8 cellular contexts compared by ENCODE assay signal in the genomic region with DNA sequence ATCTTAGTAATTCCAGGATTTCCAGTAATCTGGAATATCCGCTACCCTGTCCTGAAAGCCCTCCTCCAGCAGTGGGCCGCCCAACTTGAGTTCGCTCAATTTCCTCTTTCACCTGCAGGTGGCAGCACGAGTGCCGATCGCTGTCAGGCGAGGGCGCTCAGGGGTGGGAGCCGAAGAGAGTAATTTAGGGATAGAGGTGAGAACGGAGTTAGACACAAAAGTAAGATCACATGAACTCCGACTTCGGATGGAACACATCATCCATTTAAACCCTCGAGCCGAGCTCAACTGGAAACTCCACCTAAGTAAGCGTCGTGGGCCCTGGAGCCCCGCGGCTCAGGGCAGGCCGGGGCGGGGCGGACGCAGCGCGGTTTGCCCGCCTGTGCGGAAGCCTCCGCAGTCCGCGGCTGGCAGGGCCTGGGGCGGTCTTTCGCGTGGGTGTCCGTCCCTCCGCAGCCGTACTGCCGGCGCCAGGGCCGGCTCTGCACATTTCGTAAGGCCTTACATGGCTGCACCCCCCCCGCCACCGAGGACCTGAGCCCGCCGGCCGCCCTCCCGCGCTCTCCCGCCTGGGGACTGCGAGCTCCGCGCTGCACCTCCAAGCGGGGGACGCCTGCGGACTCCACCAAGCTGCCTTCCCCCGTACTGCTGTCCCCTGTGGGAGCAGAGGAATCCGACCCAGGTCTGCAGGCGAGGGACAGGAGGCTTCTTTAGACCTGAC.
DNase-seq lines count a peak whose midpoint lies in the region; ATAC-seq and TF ChIP-seq lines count a peak whose summit lies in the region.

No MANE protein-coding gene starts in this region.

- H3K9me3 Mint-ChIP-seq in CD14-positive monocyte (peaks cover 0 to 3% (median 0%) of the 10 kb centered on the region in 7 donors), memory B cell (no peaks in the 10 kb centered on the region)
- no peaks in the 10 kb centered on the region for H3K9me3 Mint-ChIP-seq in activated CD8-positive, alpha-beta T cell treated with anti-CD3 and anti-CD28 coated beads for 36 hours

- DNase-seq in CD14-positive monocyte (ENCODE audit: low spot score) (peak; percentile 79), NCI-H774 (lab: John Stamatoyannopoulos, UW) (peak; percentile 74), memory B cell (ENCODE audit: low spot score in 2 of 2) (peak; percentile 80 to 87)
- peak; percentile 88 for DNase-seq in activated CD8-positive, alpha-beta T cell treated with anti-CD3 and anti-CD28 coated beads for 36 hours
- DNase-seq in effector memory CD4-positive, alpha-beta T cell, result peak; percentile 43 to 62 (median 54)
- DNase-seq in stimulated activated CD4-positive, alpha-beta T cell treated with anti-CD3 and anti-CD28 coated beads, TNF-alpha, amount 100 ng/mL, for 48 hours (ENCODE audit: low read depth in 3 of 3), result peak; percentile 65 to 70 (median 67)

- H3K36me3 Mint-ChIP-seq in CD14-positive monocyte (no peaks in the 10 kb centered on the region), memory B cell (no peaks in the 10 kb centered on the region)
- no peaks in the 10 kb centered on the region for H3K36me3 Mint-ChIP-seq in activated CD8-positive, alpha-beta T cell treated with anti-CD3 and anti-CD28 coated beads for 36 hours (ENCODE audit: low read depth)

- CTCF ChIA-PET in activated CD8-positive, alpha-beta T cell treated with anti-CD3 and anti-CD28 coated beads for 36 hours (lab: Charles Lee), result interaction anchor here (0.7 to 6.0 kb wide), 31 partner anchors 11 to 425 kb away, joined by 3 to 65 read pairs (median 3); a partner anchor contains a TSS

- no peaks in the 10 kb centered on the region for H3K36me3 ChIP-seq in effector memory CD4-positive, alpha-beta T cell (ENCODE audit: control insufficient read depth, insufficient read depth, low read length)

- H3K4me1 Mint-ChIP-seq in CD14-positive monocyte (peaks cover 9% of the 10 kb centered on the region), memory B cell (peaks cover 6% of the 10 kb centered on the region)
- peaks cover 3% of the 10 kb centered on the region for H3K4me1 Mint-ChIP-seq in activated CD8-positive, alpha-beta T cell treated with anti-CD3 and anti-CD28 coated beads for 36 hours (ENCODE audit: low read depth)

- H3K27me3 Mint-ChIP-seq in CD14-positive monocyte (ENCODE audit: low read depth in 3 of 3), result peaks cover 3 to 5% (median 4%) of the 10 kb centered on the region in 3 donors
- peaks cover 10% of the 10 kb centered on the region for H3K27me3 Mint-ChIP-seq in activated CD8-positive, alpha-beta T cell treated with anti-CD3 and anti-CD28 coated beads for 36 hours
- H3K27me3 Mint-ChIP-seq in memory B cell, result peaks cover 2% of the 10 kb centered on the region

- intact Hi-C loops in CD14-positive monocyte (cut with micrococcal nuclease), result loop anchor here (2.0 to 5.0 kb wide), 3 partner anchors 122 to 162 kb away; no protein-coding TSS in a partner anchor
- intact Hi-C loops in activated CD8-positive, alpha-beta T cell treated with anti-CD3 and anti-CD28 coated beads for 36 hours (cut with micrococcal nuclease), result loop anchor here (2.0 kb wide), 1 partner anchor 162 kb away; no protein-coding TSS in a partner anchor

- H3K4me1 ChIP-seq in effector memory CD4-positive, alpha-beta T cell (ENCODE audit: control insufficient read depth, insufficient read depth, low read length, poor library complexity, severe bottlenecking), result peaks cover 4% of the 10 kb centered on the region

- H3K9me3 ChIP-seq in effector memory CD4-positive, alpha-beta T cell (ENCODE audit: control insufficient read depth, low read length), result no peaks in the 10 kb centered on the region

- H3K4me3 Mint-ChIP-seq in CD14-positive monocyte, result peak overlapping the region; percentile 91 to 96
- peak overlapping the region; percentile 79 for H3K4me3 Mint-ChIP-seq in activated CD8-positive, alpha-beta T cell treated with anti-CD3 and anti-CD28 coated beads for 36 hours
- H3K4me3 Mint-ChIP-seq in memory B cell, result peak overlapping the region; percentile 90

- H3K27ac ChIP-seq in effector memory CD4-positive, alpha-beta T cell (ENCODE audit: insufficient read depth, low read length, poor library complexity, severe bottlenecking), result no peak overlapping the region

- peak; percentile 95 for TF ChIP-seq CTCF in CD14-positive monocyte (IDR thresholded peaks at IDR 0.05)
- TF ChIP-seq CTCF in activated CD8-positive, alpha-beta T cell treated with anti-CD3 and anti-CD28 coated beads for 36 hours (IDR thresholded peaks at IDR 0.05), result peak; percentile 90

- POLR2A ChIA-PET in activated CD8-positive, alpha-beta T cell treated with anti-CD3 and anti-CD28 coated beads for 36 hours (lab: Charles Lee), result interaction anchor here (0.5 to 1.1 kb wide), 3 partner anchors 9 to 761 kb away, joined by 3 to 5 read pairs (median 4); no protein-coding TSS in a partner anchor

- peak; percentile 98 for ATAC-seq in GM19395 (IDR thresholded peaks at IDR 0.05; ENCODE audit: unreplicated experiment)
- ATAC-seq in HG03521 (IDR thresholded peaks at IDR 0.05; ENCODE audit: unreplicated experiment), result peak; percentile 90
- ATAC-seq in activated CD8-positive, alpha-beta T cell treated with anti-CD3 and anti-CD28 coated beads for 36 hours, result peak; percentile 92
- ATAC-seq in memory B cell (ENCODE audit: low read depth), result peak; percentile 88

- peaks cover 15% of the 10 kb centered on the region for H3K27me3 ChIP-seq in effector memory CD4-positive, alpha-beta T cell (replicated peaks; ENCODE audit: control insufficient read depth, insufficient read depth, low read length, poor library complexity, severe bottlenecking)

- H3K27ac Mint-ChIP-seq in CD14-positive monocyte (peak overlapping the region; percentile 47 to 94 (median 89)), memory B cell (no peak overlapping the region)
- H3K27ac Mint-ChIP-seq in activated CD8-positive, alpha-beta T cell treated with anti-CD3 and anti-CD28 coated beads for 36 hours, result no peak overlapping the region

- H3K4me3 ChIP-seq in effector memory CD4-positive, alpha-beta T cell (ENCODE audit: insufficient read depth, low read depth, low read length, poor library complexity, severe bottlenecking), result peak overlapping the region; percentile 52

Comparison
In these comparisons a context has a peak if more than half of its experiments do, and no peak if none do; other contexts are left out.
1. H3K27ac Mint-ChIP-seq: peak in CD14-positive monocyte (7 of 7); none in activated CD8-positive, alpha-beta T cell treated with anti-CD3 and anti-CD28 coated beads for 36 hours (single experiment) and memory B cell (single experiment).
2. Peak in every context shown above with its lines, with median percentiles within 50 percentile points of each other: DNase-seq, H3K4me3 Mint-ChIP-seq and ATAC-seq.